ENCODE assay signal across 14 cellular contexts in the genomic region with DNA sequence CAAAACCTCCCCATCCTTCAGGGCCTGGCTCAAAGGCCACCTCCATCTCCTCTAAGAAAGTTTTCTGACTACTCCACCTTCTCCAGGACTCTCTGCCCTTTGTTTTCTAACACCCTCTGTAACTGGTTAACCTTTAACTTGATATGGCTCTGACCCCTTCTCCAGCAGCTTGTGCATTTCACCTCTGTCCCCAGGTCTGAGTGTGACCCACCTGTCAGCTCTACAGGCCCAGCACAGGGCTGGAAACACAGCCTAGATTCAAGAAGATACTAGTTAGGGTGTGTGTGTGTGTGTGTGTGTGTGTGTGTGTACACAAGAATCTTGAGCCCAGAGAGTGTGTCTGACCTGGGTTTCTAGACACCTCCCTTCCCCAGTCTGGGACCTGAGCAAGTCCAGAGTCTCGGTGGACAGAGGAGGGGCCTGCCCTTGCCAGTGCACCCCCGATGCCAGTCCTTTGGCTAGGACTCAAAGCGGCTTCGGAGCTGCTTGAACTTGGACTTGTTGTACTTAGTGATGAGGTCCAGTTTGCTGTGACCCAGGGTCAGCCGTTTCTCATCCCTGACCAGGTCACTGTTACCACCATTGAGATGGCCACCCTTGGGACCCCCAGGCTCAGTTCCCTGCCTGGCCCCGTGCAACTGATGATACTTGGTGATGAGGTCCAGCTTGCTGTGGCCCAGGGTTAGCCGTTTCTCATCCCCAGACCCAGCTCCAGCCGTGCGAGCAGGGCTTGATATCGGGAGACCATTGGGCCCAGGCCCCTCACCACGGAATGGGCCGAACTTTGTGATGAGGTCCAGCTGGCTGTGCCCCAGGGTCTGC. TPM values are rescaled to one million over a fixed set of nuclear protein-coding genes. Genes with fewer than 3 reads are reported as not detected.
A peak's percentile ranks its signal among the peaks of the same experiment; 100 is the strongest.
DNase-seq lines count a peak whose midpoint lies in the region; ATAC-seq and TF ChIP-seq lines count a peak whose summit lies in the region.
"Had no signal": no experiment of that assay in that cellular context is flagged by ENCODE, and none has a peak within 500 bp of the region (broad histone marks: within the 10 kb centered on the region; RNA-seq: fewer than 3 reads in every experiment).

No MANE protein-coding gene starts in this region.

- no peak overlapping the region for H3K14ac ChIP-seq in mesenchymal stem cell (ENCODE audit: low read length in 2 of 2)

- H4K91ac ChIP-seq in mesenchymal stem cell (ENCODE audit: low read length), result no peak overlapping the region

- H3K27me3 Mint-ChIP-seq in GM23338 (ENCODE audit: insufficient read depth, low read depth, poor library complexity), result peaks cover 20% of the 10 kb centered on the region
- H3K27me3 Mint-ChIP-seq in activated naive CD8-positive, alpha-beta T cell treated with anti-CD3 and anti-CD28 coated beads for 36 hours, result no peaks in the 10 kb centered on the region

- no peak for DNase-seq in GM23338 (ENCODE audit: low spot score)
- no peak for DNase-seq in activated naive CD8-positive, alpha-beta T cell treated with anti-CD3 and anti-CD28 coated beads for 36 hours
- DNase-seq in mesenchymal stem cell, result no peak
- no peak for DNase-seq in activated effector memory CD4-positive, alpha-beta T cell treated with anti-CD3 and anti-CD28 coated beads, Interleukin-2, amount 50 U/mL, for 16 hours
- DNase-seq in right cardiac atrium, result no peak
- DNase-seq in caudate nucleus (lab: John Stamatoyannopoulos, UW), result no peak
- DNase-seq: activated CD8-positive, alpha-beta memory T cell treated with anti-CD3 and anti-CD28 coated beads, Interleukin-2, amount 50 U/mL, for 48 hours; MV-4-11; NCI-H226; PC-9 had no signal

- no peak overlapping the region for H2BK5ac ChIP-seq in mesenchymal stem cell (ENCODE audit: low read depth, low read length, poor library complexity, severe bottlenecking)

- H3F3A ChIP-seq in GM23338 (replicated peaks; ENCODE audit: low read depth), result peaks cover 13% of the 10 kb centered on the region; the same call in 1 of the 2 replicates

- H3K9ac ChIP-seq in mesenchymal stem cell (ENCODE audit: low read length), result no peak overlapping the region

- H3K36me3 ChIP-seq in GM23338 (ENCODE audit: insufficient read depth) (peaks cover 14% of the 10 kb centered on the region), mesenchymal stem cell (ENCODE audit: control insufficient read depth in 1 of 2, insufficient read depth in 2 of 2, low read depth in 1 of 2, low read length in 2 of 2) (peaks cover 3 to 12% of the 10 kb centered on the region in 2 experiments)

- no peak overlapping the region for H3K23ac ChIP-seq in mesenchymal stem cell (ENCODE audit: low read length in 2 of 2)

- H3K4me3 Mint-ChIP-seq in GM23338, result peak overlapping the region; percentile 91
- peak overlapping the region; percentile 89 for H3K4me3 Mint-ChIP-seq in activated naive CD8-positive, alpha-beta T cell treated with anti-CD3 and anti-CD28 coated beads for 36 hours

- H4K20me1 ChIP-seq in GM23338 (replicated peaks; ENCODE audit: insufficient read depth), result peaks cover 16% of the 10 kb centered on the region; the same call in 1 of the 2 replicates

- ATAC-seq in GM23338, result no peak
- no peak for ATAC-seq in HG03354 (IDR thresholded peaks at IDR 0.05; ENCODE audit: poor library complexity, severe bottlenecking, unreplicated experiment)
- no peak for ATAC-seq in right cardiac atrium

- intact Hi-C loops in right cardiac atrium (cut with DNase I), result no loop called here

- peak overlapping the region in 1 of 2 experiments; percentile 13 for H2BK12ac ChIP-seq in mesenchymal stem cell (ENCODE audit: low read length in 2 of 2)

- WGBS in mesenchymal stem cell, result 97% methylated on average over 12 of the region's 12 CpGs
- 88% methylated on average over 12 of the region's 12 CpGs for WGBS in right cardiac atrium

- H3K4me3 ChIP-seq in GM23338 (no peak overlapping the region), mesenchymal stem cell (ENCODE audit: insufficient read depth in 1 of 2, low read depth in 1 of 2, low read length in 2 of 2) (peak overlapping the region in 1 of 2 experiments; percentile 20), right cardiac atrium (ENCODE audit: low read length) (no peak overlapping the region)
- H3K4me3 ChIP-seq: PC-9 had no signal

- peaks cover 30% of the 10 kb centered on the region for H3K79me2 ChIP-seq in GM23338 (replicated peaks; ENCODE audit: insufficient read depth)

- no peak overlapping the region for H3K4ac ChIP-seq in mesenchymal stem cell (ENCODE audit: low read depth in 1 of 2, low read length in 2 of 2)

- no peaks in the 10 kb centered on the region for H3K79me1 ChIP-seq in mesenchymal stem cell (replicated peaks; ENCODE audit: low read length, poor library complexity, severe bottlenecking)

- H3K27ac Mint-ChIP-seq in GM23338, result no peak overlapping the region
- peak overlapping the region; percentile 57 for H3K27ac Mint-ChIP-seq in activated naive CD8-positive, alpha-beta T cell treated with anti-CD3 and anti-CD28 coated beads for 36 hours

- H2AK5ac ChIP-seq in mesenchymal stem cell (ENCODE audit: low read length, severe bottlenecking), result peak overlapping the region; percentile 80

- H3K27me3 ChIP-seq in GM23338 (ENCODE audit: insufficient read depth) (no peaks in the 10 kb centered on the region), mesenchymal stem cell (ENCODE audit: control insufficient read depth in 1 of 2, insufficient read depth in 1 of 2, low read length in 2 of 2) (peaks cover 0 to 10% of the 10 kb centered on the region in 2 experiments), right cardiac atrium (ENCODE audit: control insufficient read depth, insufficient read depth) (no peaks in the 10 kb centered on the region)

- no peak overlapping the region for H2BK120ac ChIP-seq in mesenchymal stem cell (ENCODE audit: low read depth, low read length)

- H2AFZ ChIP-seq in GM23338 (no peak overlapping the region), mesenchymal stem cell (ENCODE audit: low read depth, low read length) (no peak overlapping the region)
- H2AFZ ChIP-seq: PC-9 had no signal

- H3K9me3 Mint-ChIP-seq in GM23338, result no peaks in the 10 kb centered on the region; the same call in 2 of the 3 replicates
- H3K9me3 Mint-ChIP-seq in activated naive CD8-positive, alpha-beta T cell treated with anti-CD3 and anti-CD28 coated beads for 36 hours, result no peaks in the 10 kb centered on the region

- H3K4me1 ChIP-seq in GM23338 (ENCODE audit: insufficient read depth) (peaks cover 6% of the 10 kb centered on the region; the same call in 1 of the 2 replicates), mesenchymal stem cell (ENCODE audit: control insufficient read depth, insufficient read depth, low read depth, low read length) (peaks cover 15% of the 10 kb centered on the region), right cardiac atrium (ENCODE audit: control insufficient read depth, insufficient read depth, low read length) (peaks cover 2% of the 10 kb centered on the region)

- no peaks in the 10 kb centered on the region for H3K9me3 ChIP-seq in mesenchymal stem cell (ENCODE audit: control insufficient read depth, low read length)
- H3K9me3 ChIP-seq in right cardiac atrium (ENCODE audit: control insufficient read depth, low read length), result no peaks in the 10 kb centered on the region

- TF ChIP-seq CTCF in 22Rv1 (IDR thresholded peaks at IDR 0.05) (no peak), GM23338 (conservative IDR thresholded peaks at IDR 0.05; ENCODE audit: low read depth in 2 of 2) (no peak)

- peaks cover 29% of the 10 kb centered on the region for H3K36me3 Mint-ChIP-seq in GM23338 (ENCODE audit: low read depth)
- H3K36me3 Mint-ChIP-seq in activated naive CD8-positive, alpha-beta T cell treated with anti-CD3 and anti-CD28 coated beads for 36 hours, result peaks cover 24% of the 10 kb centered on the region

- H3K4me2 ChIP-seq in GM23338 (no peak overlapping the region), mesenchymal stem cell (ENCODE audit: low read length, poor library complexity, severe bottlenecking) (no peak overlapping the region)

- peak overlapping the region; percentile 50 for H2BK15ac ChIP-seq in mesenchymal stem cell (ENCODE audit: low read depth, poor library complexity, severe bottlenecking)

- peaks cover 15% of the 10 kb centered on the region for H3K4me1 Mint-ChIP-seq in GM23338
- H3K4me1 Mint-ChIP-seq in activated naive CD8-positive, alpha-beta T cell treated with anti-CD3 and anti-CD28 coated beads for 36 hours, result peaks cover 17% of the 10 kb centered on the region

- no peaks in the 10 kb centered on the region for H3K9me2 ChIP-seq in GM23338 (ENCODE audit: insufficient read depth)

- H3K27ac ChIP-seq in 22Rv1 (peak overlapping the region; percentile 85), GM23338 (ENCODE audit: low read depth) (no peak overlapping the region), mesenchymal stem cell (ENCODE audit: low read length, poor library complexity, severe bottlenecking) (no peak overlapping the region), right cardiac atrium (ENCODE audit: low read length) (no peak overlapping the region), caudate nucleus (ENCODE audit: low read depth, low read length) (no peak overlapping the region)
- H3K27ac ChIP-seq: PC-9 had no signal

- no peak overlapping the region for H3K18ac ChIP-seq in mesenchymal stem cell (ENCODE audit: low read depth in 1 of 2, low read length in 2 of 2)

- no peak overlapping the region for H4K8ac ChIP-seq in mesenchymal stem cell (ENCODE audit: low read length)

RNA-seq across cellular contexts. Expression of gene EIF6, which starts 1.7 kb away (rescaled TPM):
- 149 and 152 TPM in 2 replicates for total RNA-seq in GM23338 (2014; rRNA removed; shearing (Covaris generic))
- 215 and 220 TPM in 2 replicates for polyA plus RNA-seq in GM23338 (2016; fragmentation: Nextera tagmentation; extraction: Ambion mirVana)
- total RNA-seq in activated naive CD8-positive, alpha-beta T cell treated with anti-CD3 and anti-CD28 coated beads for 36 hours, result 100 to 1,000 TPM; 172 to 179 TPM
- 110 TPM for polyA plus RNA-seq in mesenchymal stem cell (2013, experiment 1 of 2)
- polyA plus RNA-seq in mesenchymal stem cell (2013, experiment 2 of 2), result 112 TPM
- total RNA-seq in right cardiac atrium, result 10 to 100 TPM; 36.2 to 57.3 (median 41.4) TPM
- polyA plus RNA-seq in right cardiac atrium, result 37.7 TPM

RNA-seq across cellular contexts. Expression of gene FAM83C, which starts 5.9 kb away (rescaled TPM):
- 0.10 TPM in 1 of 2 replicates, not detected in the other for total RNA-seq in GM23338 (2014; rRNA removed; shearing (Covaris generic))
- polyA plus RNA-seq in GM23338 (2016; fragmentation: Nextera tagmentation; extraction: Ambion mirVana) (not detected in 2 replicates), right cardiac atrium (not detected)
- total RNA-seq in activated naive CD8-positive, alpha-beta T cell treated with anti-CD3 and anti-CD28 coated beads for 36 hours, result not detected
- not detected for polyA plus RNA-seq in mesenchymal stem cell (2013, experiment 1 of 2)
- not detected for polyA plus RNA-seq in mesenchymal stem cell (2013, experiment 2 of 2)
- total RNA-seq in right cardiac atrium, result not detected
- total RNA-seq: cerebellum, G401, PC-9 had no signal

RNA-seq across cellular contexts. Expression of gene MMP24OS, which starts 8.4 kb away (rescaled TPM):
- total RNA-seq in GM23338 (2014; rRNA removed; shearing (Covaris generic)), result 10.5 and 14.6 TPM in 2 replicates
- polyA plus RNA-seq in GM23338 (2016; fragmentation: Nextera tagmentation; extraction: Ambion mirVana), result 25.4 and 31.6 TPM in 2 replicates
- total RNA-seq in activated naive CD8-positive, alpha-beta T cell treated with anti-CD3 and anti-CD28 coated beads for 36 hours, result 10 to 100 TPM; 27.2 to 27.4 TPM
- 114 TPM for polyA plus RNA-seq in mesenchymal stem cell (2013, experiment 1 of 2)
- 114 TPM for polyA plus RNA-seq in mesenchymal stem cell (2013, experiment 2 of 2)
- total RNA-seq in right cardiac atrium, result 10 to 100 TPM; 45.1 to 65.0 (median 48.6) TPM
- 47.1 TPM for polyA plus RNA-seq in right cardiac atrium

RNA-seq across cellular contexts. Expression of gene MMP24, which starts 59.8 kb away (rescaled TPM):
- 24.5 and 27.3 TPM in 2 replicates for total RNA-seq in GM23338 (2014; rRNA removed; shearing (Covaris generic))
- polyA plus RNA-seq in GM23338 (2016; fragmentation: Nextera tagmentation; extraction: Ambion mirVana) (1.8 and 2.0 TPM in 2 replicates), right cardiac atrium (0.27 TPM)
- not detected for total RNA-seq in activated naive CD8-positive, alpha-beta T cell treated with anti-CD3 and anti-CD28 coated beads for 36 hours
- polyA plus RNA-seq in mesenchymal stem cell (2013, experiment 1 of 2), result 0.01 TPM
- 0.01 TPM for polyA plus RNA-seq in mesenchymal stem cell (2013, experiment 2 of 2)
- under 1 TPM; 0.39 to 0.48 (median 0.44) TPM for total RNA-seq in right cardiac atrium
